9 cellular contexts compared by ENCODE assay signal in the genomic region with DNA sequence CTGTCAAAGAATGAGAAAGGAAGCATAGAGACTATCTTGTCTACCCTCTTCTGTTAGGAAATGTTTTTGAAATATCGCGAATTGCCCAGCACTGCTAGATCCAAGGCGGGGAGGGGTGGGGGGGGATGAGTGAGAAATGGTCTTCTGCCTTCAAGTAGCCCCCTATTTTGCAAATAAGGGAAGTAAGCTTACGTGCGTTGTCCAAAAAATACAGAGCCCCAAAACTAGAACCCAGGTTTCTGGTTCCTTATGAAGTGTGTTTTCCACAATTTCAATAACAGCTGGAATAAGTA. TPM values are rescaled to one million over a fixed set of nuclear protein-coding genes. Genes with fewer than 3 reads are reported as not detected.
DNase-seq lines count a peak whose midpoint lies in the region; ATAC-seq and TF ChIP-seq lines count a peak whose summit lies in the region.
"Had no signal": no experiment of that assay in that cellular context is flagged by ENCODE, and none has a peak within 500 bp of the region (broad histone marks: within the 10 kb centered on the region; RNA-seq: fewer than 3 reads in every experiment).

No MANE protein-coding gene starts in this region.

- peaks cover 28% of the 10 kb centered on the region for H3K4me1 ChIP-seq in Karpas-422 (ENCODE audit: low read length)

- peaks cover 40% of the 10 kb centered on the region for H3K4me1 Mint-ChIP-seq in CD14-positive monocyte

- peaks cover 0 to 2% (median 0%) of the 10 kb centered on the region in 7 donors for H3K9me3 Mint-ChIP-seq in CD14-positive monocyte

- peaks cover 0 to 3% (median 2%) of the 10 kb centered on the region in 3 donors for H3K27me3 Mint-ChIP-seq in CD14-positive monocyte (ENCODE audit: low read depth in 3 of 3)

- H3K9me3 ChIP-seq in Karpas-422 (ENCODE audit: low read length) (no peaks in the 10 kb centered on the region), neural cell (ENCODE audit: low read length) (no peaks in the 10 kb centered on the region)

- H3K9ac ChIP-seq in Karpas-422 (ENCODE audit: low read length) = peak overlapping the region; percentile 75
- peak overlapping the region; percentile 65 for H3K9ac ChIP-seq in neural cell (ENCODE audit: low read length)

- H3K36me3 ChIP-seq in Karpas-422 (ENCODE audit: insufficient read depth, low read length) (0 out of 2 replicates have a peak, but pooled peaks cover 1% of the 10 kb centered on the region), neural cell (ENCODE audit: insufficient read depth, low read length) (no peaks in the 10 kb centered on the region)

- no peaks in the 10 kb centered on the region for H3K9me2 ChIP-seq in Karpas-422 (replicated peaks; ENCODE audit: insufficient read depth, low read length)
- no peaks in the 10 kb centered on the region for H3K9me2 ChIP-seq in neural cell (ENCODE audit: insufficient read depth, low read length)

- no peaks in the 10 kb centered on the region for H3F3A ChIP-seq in neural cell (ENCODE audit: insufficient read depth, low read length, poor library complexity, severe bottlenecking)

- H3K27ac Mint-ChIP-seq in CD14-positive monocyte = peak overlapping the region; percentile 95 to 99 (median 98)

- H4K20me1 ChIP-seq in Karpas-422 (ENCODE audit: insufficient read depth, low read depth, low read length) (no peaks in the 10 kb centered on the region; the same call in 1 of the 2 replicates), neural cell (ENCODE audit: insufficient read depth) (no peaks in the 10 kb centered on the region)

- H3K4me3 Mint-ChIP-seq in CD14-positive monocyte = peak overlapping the region; percentile 96 to 100

- H3K27ac ChIP-seq in Karpas-422 (ENCODE audit: low read length) (no peak overlapping the region), neural cell (ENCODE audit: low read length) (peak overlapping the region; percentile 78)

- H2AFZ ChIP-seq in Karpas-422 (ENCODE audit: low read length) (peak overlapping the region; percentile 54), neural cell (ENCODE audit: low read depth, low read length) (peak overlapping the region; percentile 46)

- H3K36me3 Mint-ChIP-seq in CD14-positive monocyte = peaks cover 6 to 10% of the 10 kb centered on the region in 2 donors

- no peak for TF ChIP-seq RAD21 in neural cell (conservative IDR thresholded peaks at IDR 0.05)

- no peaks in the 10 kb centered on the region for H3K27me3 ChIP-seq in Karpas-422 (ENCODE audit: low read length)
- no peaks in the 10 kb centered on the region for H3K27me3 ChIP-seq in neural cell (ENCODE audit: insufficient read depth, low read depth, low read length)

- H3K4me2 ChIP-seq in Karpas-422 (ENCODE audit: low read depth, low read length, poor library complexity, severe bottlenecking) (peak overlapping the region; percentile 86), neural cell (ENCODE audit: low read length) (no peak overlapping the region)

- TF ChIP-seq CTCF in CD14-positive monocyte (IDR thresholded peaks at IDR 0.05) (no peak), choroid plexus epithelial cell (conservative IDR thresholded peaks at IDR 0.05; ENCODE audit: low read depth, low read length) (no peak), neural cell (IDR thresholded peaks at IDR 0.05; ENCODE audit: poor library complexity, severe bottlenecking) (no peak), omental fat pad (IDR thresholded peaks at IDR 0.05) (no peak)

- DNase-seq in CD14-positive monocyte (ENCODE audit: low spot score) = no peak
- no peak for DNase-seq in Karpas-422
- DNase-seq in choroid plexus epithelial cell (ENCODE audit: low read depth) = no peak
- no peak for DNase-seq in NCI-H2107 (lab: John Stamatoyannopoulos, UW)
- no peak for DNase-seq in omental fat pad (ENCODE audit: low spot score)
- DNase-seq: NCI-H2171 had no signal

- no peak for ATAC-seq in GM18909 (IDR thresholded peaks at IDR 0.05; ENCODE audit: poor library complexity, unreplicated experiment)
- no peak for ATAC-seq in omental fat pad (ENCODE audit: low FRiP score)
- no peak for ATAC-seq in HG02678 (IDR thresholded peaks at IDR 0.05; ENCODE audit: unreplicated experiment)

- TF ChIP-seq EP300 in neural cell (conservative IDR thresholded peaks at IDR 0.05; ENCODE audit: poor library complexity, severe bottlenecking) = no peak

- H3K4me3 ChIP-seq in Karpas-422 (ENCODE audit: low read length) (peak overlapping the region; percentile 74), choroid plexus epithelial cell (ENCODE audit: low read depth, low read length) (peak overlapping the region; percentile 95), neural cell (ENCODE audit: low read length) (peak overlapping the region; percentile 100)

- peaks cover 41% of the 10 kb centered on the region for H3K79me2 ChIP-seq in Karpas-422 (ENCODE audit: low read length)
- H3K79me2 ChIP-seq in neural cell (replicated peaks; ENCODE audit: insufficient read depth, low read length) = peaks cover 39% of the 10 kb centered on the region

- intact Hi-C loops in CD14-positive monocyte (cut with micrococcal nuclease) = loop anchor here (5.0 to 10.0 kb wide), 3 partner anchors 35 to 57 kb away; a partner anchor contains a TSS

TF ChIP-seq in neural cell, 6 proteins besides CTCF, POLR2A, EP300 and RAD21:
- TF ChIP-seq POLR2AphosphoS5 (IDR thresholded peaks at IDR 0.05) (no peak), EZH2 (IDR thresholded peaks at IDR 0.05; ENCODE audit: borderline replicate concordance, insufficient read depth, low read length, poor library complexity, severe bottlenecking) (no peak), MXI1 (conservative IDR thresholded peaks at IDR 0.05; ENCODE audit: poor library complexity, severe bottlenecking) (no peak), TAF1 (IDR thresholded peaks at IDR 0.05; ENCODE audit: low read depth) (no peak), SMC3 (conservative IDR thresholded peaks at IDR 0.05; ENCODE audit: poor library complexity) (no peak)
- TF ChIP-seq, protein P1, sequence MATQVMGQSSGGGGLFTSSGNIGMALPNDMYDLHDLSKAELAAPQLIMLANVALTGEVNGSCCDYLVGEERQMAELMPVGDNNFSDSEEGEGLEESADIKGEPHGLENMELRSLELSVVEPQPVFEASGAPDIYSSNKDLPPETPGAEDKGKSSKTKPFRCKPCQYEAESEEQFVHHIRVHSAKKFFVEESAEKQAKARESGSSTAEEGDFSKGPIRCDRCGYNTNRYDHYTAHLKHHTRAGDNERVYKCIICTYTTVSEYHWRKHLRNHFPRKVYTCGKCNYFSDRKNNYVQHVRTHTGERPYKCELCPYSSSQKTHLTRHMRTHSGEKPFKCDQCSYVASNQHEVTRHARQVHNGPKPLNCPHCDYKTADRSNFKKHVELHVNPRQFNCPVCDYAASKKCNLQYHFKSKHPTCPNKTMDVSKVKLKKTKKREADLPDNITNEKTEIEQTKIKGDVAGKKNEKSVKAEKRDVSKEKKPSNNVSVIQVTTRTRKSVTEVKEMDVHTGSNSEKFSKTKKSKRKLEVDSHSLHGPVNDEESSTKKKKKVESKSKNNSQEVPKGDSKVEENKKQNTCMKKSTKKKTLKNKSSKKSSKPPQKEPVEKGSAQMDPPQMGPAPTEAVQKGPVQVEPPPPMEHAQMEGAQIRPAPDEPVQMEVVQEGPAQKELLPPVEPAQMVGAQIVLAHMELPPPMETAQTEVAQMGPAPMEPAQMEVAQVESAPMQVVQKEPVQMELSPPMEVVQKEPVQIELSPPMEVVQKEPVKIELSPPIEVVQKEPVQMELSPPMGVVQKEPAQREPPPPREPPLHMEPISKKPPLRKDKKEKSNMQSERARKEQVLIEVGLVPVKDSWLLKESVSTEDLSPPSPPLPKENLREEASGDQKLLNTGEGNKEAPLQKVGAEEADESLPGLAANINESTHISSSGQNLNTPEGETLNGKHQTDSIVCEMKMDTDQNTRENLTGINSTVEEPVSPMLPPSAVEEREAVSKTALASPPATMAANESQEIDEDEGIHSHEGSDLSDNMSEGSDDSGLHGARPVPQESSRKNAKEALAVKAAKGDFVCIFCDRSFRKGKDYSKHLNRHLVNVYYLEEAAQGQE (IDR thresholded peaks at IDR 0.05; ENCODE audit: borderline replicate concordance) = no peak

RNA-seq across cellular contexts. Expression of a gene that starts 0.9 kb away (rescaled TPM):
- polyA plus RNA-seq in CD14-positive monocyte = 1 to 10 TPM; 6.2 to 6.5 TPM
- total RNA-seq in Karpas-422 (2014; rRNA removed; shearing (Covaris generic); ENCODE audit: low replicate concordance) = 28.8 and 33.9 TPM in 2 replicates
- 15.3 and 16.0 TPM in 2 replicates for polyA plus RNA-seq in neural cell
- polyA minus RNA-seq in neural cell = 24.1 and 25.6 TPM in 2 replicates
- 10 to 100 TPM; 77.5 to 84.1 (median 80.1) TPM for total RNA-seq in omental fat pad

RNA-seq across cellular contexts. Expression of a gene that starts 59.8 kb away (rescaled TPM):
- 100 to 1,000 TPM; 229 to 236 TPM for polyA plus RNA-seq in CD14-positive monocyte
- 117 and 119 TPM in 2 replicates for total RNA-seq in Karpas-422 (2014; rRNA removed; shearing (Covaris generic); ENCODE audit: low replicate concordance)
- 241 and 251 TPM in 2 replicates for polyA plus RNA-seq in neural cell
- 65.2 and 82.4 TPM in 2 replicates for polyA minus RNA-seq in neural cell
- 10 to 100 TPM; 30.9 to 65.5 (median 51.5) TPM for total RNA-seq in omental fat pad
